8 cellular contexts compared by ENCODE assay signal in genomic region chr6:152983637-152984386, GRCh38. TPM values are rescaled to one million over a fixed set of nuclear protein-coding genes. Genes with fewer than 3 reads are reported as not detected.
DNase-seq lines count a peak whose midpoint lies in the region; ATAC-seq, FAIRE-seq and TF ChIP-seq lines count a peak whose summit lies in the region.

No MANE protein-coding gene starts in this region.

- TF ChIP-seq POLR2A in GM12891 (IDR thresholded peaks at IDR 0.05; ENCODE audit: low read depth, low read length) = peak; percentile 68

- in situ Hi-C loops in T47D (cut with HindIII; ENCODE audit: low pct_unique_long_range_greater_than_20kb, low sequenced_read_pairs) = no loop called here

- peak overlapping the region; percentile 52 to 82 (median 75) for H3K4me3 ChIP-seq in skin epidermis

- peak; percentile 69 for FAIRE-seq in GM12891 (lab: Jason Lieb, UNC)

- ATAC-seq in HG02642 (IDR thresholded peaks at IDR 0.05; ENCODE audit: poor library complexity, unreplicated experiment) = peak; percentile 22

- DNase-seq in GM12891 (ENCODE audit: insufficient read length, low spot score) = no peak
- peak; percentile 44 for DNase-seq in NCI-H1436 (lab: John Stamatoyannopoulos, UW)
- peak; percentile 52 to 67 for DNase-seq in T47D (ENCODE audit: low read depth in 1 of 2, low spot score in 1 of 2)
- DNase-seq in iPS-NIHi11 (ENCODE audit: low spot score) = peak; percentile 90
- no peak for DNase-seq in cortex of kidney (lab: John Stamatoyannopoulos, UW)

- TF ChIP-seq CTCF in VCaP (conservative IDR thresholded peaks at IDR 0.05) = no peak

- H3K27ac ChIP-seq in VCaP (peak overlapping the region; percentile 87), skin epidermis (peak overlapping the region; percentile 10 to 98 (median 90))

TF ChIP-seq in GM12891, 5 proteins besides CTCF, POLR2A, EP300 and RAD21:
- TF ChIP-seq SPI1 (IDR thresholded peaks at IDR 0.05; ENCODE audit: low read depth, low read length) (no peak), TAF1 (IDR thresholded peaks at IDR 0.05; ENCODE audit: low read depth, low read length) (no peak), POLR2AphosphoS5 (IDR thresholded peaks at IDR 0.05; ENCODE audit: low read depth, low read length) (peak; percentile 27), PAX5 (IDR thresholded peaks at IDR 0.05; ENCODE audit: insufficient read depth, low read length, severe bottlenecking) (peak; percentile 18), POU2F2 (IDR thresholded peaks at IDR 0.05; ENCODE audit: low read depth, low read length) (no peak; the same call in 1 of the 2 replicates)
TF ChIP-seq in GM12891: peak in this region for 2.

RNA-seq across cellular contexts. Expression of gene FBXO5, which starts 1.0 kb away (rescaled TPM):
- 21.1 TPM for polyA plus RNA-seq in GM12891 (2012; ENCODE audit: low read depth, missing spikeins)

RNA-seq across cellular contexts. Expression of gene MTRF1L, which starts 18.7 kb away (rescaled TPM):
- polyA plus RNA-seq in GM12891 (2012; ENCODE audit: low read depth, missing spikeins) = 9.6 TPM

Comparison
In these comparisons a context has a peak if more than half of its experiments do, and no peak if none do; other contexts are left out.
1. DNase-seq: peak in NCI-H1436 (single experiment), T47D (2 of 2) and iPS-NIHi11 (single experiment); none in GM12891 (single experiment) and cortex of kidney (single experiment).